ENCODE assay signal across 8 cellular contexts in genomic region chr3:43389388-43390254, GRCh38.
DNase-seq lines count a peak whose midpoint lies in the region; ATAC-seq and TF ChIP-seq lines count a peak whose summit lies in the region.

No MANE protein-coding gene starts in this region.

- H3K4me3 ChIP-seq in choroid plexus epithelial cell (ENCODE audit: low read depth, low read length), result no peak overlapping the region

- in situ Hi-C loops in G401 (cut with HindIII; ENCODE audit: low sequenced_read_pairs), result no loop called here

- H3K27me3 Mint-ChIP-seq in naive B cell, result peaks cover 0 to 7% (median 0%) of the 10 kb centered on the region in 3 donors

- DNase-seq in activated CD4-positive, alpha-beta T cell treated with anti-CD3 and anti-CD28 coated beads for 24 hours (ENCODE audit: low read depth in 2 of 2), result peak; percentile 32 to 41
- DNase-seq in choroid plexus epithelial cell (ENCODE audit: low read depth), result peak; percentile 79
- peak; percentile 24 for DNase-seq in naive B cell
- DNase-seq in stromal cell of bone marrow (ENCODE audit: low read depth), result peak; percentile 27
- DNase-seq in GM03348 (ENCODE audit: low spot score), result no peak
- no peak for DNase-seq in middle frontal gyrus (ENCODE audit: extremely low spot score, low spot score)
- no peak for DNase-seq in G401 (ENCODE audit: low spot score)

- H3K4me3 Mint-ChIP-seq in naive B cell, result peak overlapping the region in 5 of 8 donors; percentile 17 to 73 (median 60)

- H3K9me3 Mint-ChIP-seq in naive B cell, result peaks cover 0 to 7% (median 0%) of the 10 kb centered on the region in 7 donors

- no peak for TF ChIP-seq CTCF in choroid plexus epithelial cell (conservative IDR thresholded peaks at IDR 0.05; ENCODE audit: low read depth, low read length)

- peak; percentile 67 for ATAC-seq in HG03135 (IDR thresholded peaks at IDR 0.05; ENCODE audit: unreplicated experiment)
- ATAC-seq in naive B cell (ENCODE audit: low read depth in 2 of 2), result peak; percentile 78 to 79

- peak overlapping the region in 4 of 6 donors; percentile 25 to 94 (median 82) for H3K27ac Mint-ChIP-seq in naive B cell

- H3K4me1 Mint-ChIP-seq in naive B cell, result peaks cover 22 to 30% (median 26%) of the 10 kb centered on the region in 3 donors

- peaks cover 7% of the 10 kb centered on the region in 2 donors for H3K36me3 Mint-ChIP-seq in naive B cell

Comparison
In these comparisons a context has a peak if more than half of its experiments do, and no peak if none do; other contexts are left out.
1. DNase-seq: peak in activated CD4-positive, alpha-beta T cell treated with anti-CD3 and anti-CD28 coated beads for 24 hours (2 of 2), choroid plexus epithelial cell (single experiment), naive B cell (single experiment) and stromal cell of bone marrow (single experiment); none in GM03348 (single experiment), middle frontal gyrus (single experiment) and G401 (single experiment).